In the genomic region with DNA sequence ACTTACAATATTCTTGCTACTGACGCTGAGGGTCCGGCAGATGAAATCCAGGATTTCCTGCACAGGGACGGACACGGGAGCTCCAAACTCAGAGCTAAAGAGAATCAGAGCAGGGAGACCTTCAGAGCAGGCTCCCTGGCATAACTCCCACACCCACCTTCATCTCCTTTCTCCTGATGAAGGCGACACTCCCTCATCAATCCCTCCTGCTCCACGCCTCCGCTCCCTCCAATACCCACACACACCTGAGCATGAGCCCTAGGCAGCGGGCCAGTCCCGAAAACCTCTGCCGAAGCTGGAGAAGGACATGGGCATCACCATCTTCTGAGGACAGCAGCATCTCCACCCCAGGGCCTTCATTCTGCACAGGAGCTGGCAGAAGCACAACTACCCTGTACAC, we compare ENCODE assay signal across 1 cellular context.
TF ChIP-seq lines count a peak whose summit lies in the region.

No MANE protein-coding gene starts in this region.

TF ChIP-seq in WTC11, 78 proteins besides CTCF, POLR2A, EP300 and RAD21 (continued from another document):
- TF ChIP-seq, protein P1, sequence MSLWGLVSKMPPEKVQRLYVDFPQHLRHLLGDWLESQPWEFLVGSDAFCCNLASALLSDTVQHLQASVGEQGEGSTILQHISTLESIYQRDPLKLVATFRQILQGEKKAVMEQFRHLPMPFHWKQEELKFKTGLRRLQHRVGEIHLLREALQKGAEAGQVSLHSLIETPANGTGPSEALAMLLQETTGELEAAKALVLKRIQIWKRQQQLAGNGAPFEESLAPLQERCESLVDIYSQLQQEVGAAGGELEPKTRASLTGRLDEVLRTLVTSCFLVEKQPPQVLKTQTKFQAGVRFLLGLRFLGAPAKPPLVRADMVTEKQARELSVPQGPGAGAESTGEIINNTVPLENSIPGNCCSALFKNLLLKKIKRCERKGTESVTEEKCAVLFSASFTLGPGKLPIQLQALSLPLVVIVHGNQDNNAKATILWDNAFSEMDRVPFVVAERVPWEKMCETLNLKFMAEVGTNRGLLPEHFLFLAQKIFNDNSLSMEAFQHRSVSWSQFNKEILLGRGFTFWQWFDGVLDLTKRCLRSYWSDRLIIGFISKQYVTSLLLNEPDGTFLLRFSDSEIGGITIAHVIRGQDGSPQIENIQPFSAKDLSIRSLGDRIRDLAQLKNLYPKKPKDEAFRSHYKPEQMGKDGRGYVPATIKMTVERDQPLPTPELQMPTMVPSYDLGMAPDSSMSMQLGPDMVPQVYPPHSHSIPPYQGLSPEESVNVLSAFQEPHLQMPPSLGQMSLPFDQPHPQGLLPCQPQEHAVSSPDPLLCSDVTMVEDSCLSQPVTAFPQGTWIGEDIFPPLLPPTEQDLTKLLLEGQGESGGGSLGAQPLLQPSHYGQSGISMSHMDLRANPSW (CRISPR knock-in tag; conservative IDR thresholded peaks at IDR 0.05; ENCODE audit: low read depth): no peak
- TF ChIP-seq ZNF396 (CRISPR knock-in tag; IDR thresholded peaks at IDR 0.05; ENCODE audit: borderline replicate concordance) (no peak), ZBTB21 (CRISPR knock-in tag; IDR thresholded peaks at IDR 0.05; ENCODE audit: borderline replicate concordance) (no peak), NR3C1 (CRISPR knock-in tag; conservative IDR thresholded peaks at IDR 0.05; ENCODE audit: low read depth) (no peak), FOXP1 (CRISPR knock-in tag; IDR thresholded peaks at IDR 0.05; ENCODE audit: borderline replicate concordance) (no peak)
- TF ChIP-seq, protein P2, sequence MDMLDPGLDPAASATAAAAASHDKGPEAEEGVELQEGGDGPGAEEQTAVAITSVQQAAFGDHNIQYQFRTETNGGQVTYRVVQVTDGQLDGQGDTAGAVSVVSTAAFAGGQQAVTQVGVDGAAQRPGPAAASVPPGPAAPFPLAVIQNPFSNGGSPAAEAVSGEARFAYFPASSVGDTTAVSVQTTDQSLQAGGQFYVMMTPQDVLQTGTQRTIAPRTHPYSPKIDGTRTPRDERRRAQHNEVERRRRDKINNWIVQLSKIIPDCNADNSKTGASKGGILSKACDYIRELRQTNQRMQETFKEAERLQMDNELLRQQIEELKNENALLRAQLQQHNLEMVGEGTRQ (CRISPR knock-in tag; IDR thresholded peaks at IDR 0.05): no peak
TF ChIP-seq in WTC11: peak in this region for 0.
